In genomic region chr7:29780346-29780745, GRCh38 we compare ENCODE assay signal across 24 cellular contexts. TPM values are rescaled to one million over a fixed set of nuclear protein-coding genes. Genes with fewer than 3 reads are reported as not detected.
"Had no signal": no experiment of that assay in that cellular context is flagged by ENCODE, and none has a peak within 500 bp of the region (broad histone marks: within the 10 kb centered on the region; RNA-seq: fewer than 3 reads in every experiment).

No MANE protein-coding gene starts in this region.

- H3K9me3 ChIP-seq: MG63, SJSA1 had no signal

- H3K27ac ChIP-seq: SJSA1, SK-N-MC had no signal

- H3K4me3 ChIP-seq: MG63, SJSA1, SK-N-MC had no signal

- ATAC-seq: HepG2 had no signal

- DNase-seq: IMR-90, Karpas-422, KG1, MG63, NCI-H1092, NCI-H1105 treated with DMSO at 0.1 percent for 48 hours, NCI-H1417 treated with DMSO at 0.1 percent for 48 hours, NCI-H146, NCI-H1694 treated with DMSO at 0.1 percent for 48 hours, NCI-H1930, NCI-H2081, NCI-H2107, NCI-H345, NCI-H446 treated with DMSO at 0.1 percent for 48 hours, NCI-H524, NCI-H526 treated with DMSO at 0.1 percent for 48 hours, NCI-H748 treated with DMSO at 0.1 percent for 48 hours, Right ventricle myocardium superior, RPMI8226, SIG-M5 had no signal

- H3K4me1 ChIP-seq: SJSA1 had no signal

- H3K36me3 ChIP-seq: MG63, SJSA1 had no signal

RNA-seq across cellular contexts. Expression of gene WIPF3, which starts 26.0 kb away (rescaled TPM):
- total RNA-seq: HepG2, HT1080, IMR-90, SJSA1 had no signal
- polyA plus RNA-seq: IMR-90 had no signal
